Comparison of ENCODE assay signal across 37 cellular contexts in genomic region chrX:121014826-121015225, GRCh38. TPM values are rescaled to one million over a fixed set of nuclear protein-coding genes. Genes with fewer than 3 reads are reported as not detected.
"Had no signal": no experiment of that assay in that cellular context is flagged by ENCODE, and none has a peak within 500 bp of the region (broad histone marks: within the 10 kb centered on the region; RNA-seq: fewer than 3 reads in every experiment).

No MANE protein-coding gene starts in this region.

- ATAC-seq: activated T-cell treated with anti-CD3 and anti-CD28 coated beads, Interleukin-2, amount 50 U/mL, for 72 hours; effector memory CD8-positive, alpha-beta T cell; gastroesophageal sphincter; heart right ventricle; T-helper 17 cell; WTC11 had no signal

- H3K27me3 Mint-ChIP-seq: activated CD4-positive, alpha-beta memory T cell treated with anti-CD3 and anti-CD28 coated beads, Interleukin-2, amount 10 ng/mL, durations not matched to agents 7 days and 5 days; activated CD4-positive, alpha-beta T cell treated with anti-CD3 and anti-CD28 coated beads, Interleukin-2, amount 10 ng/mL, durations not matched to agents 7 days and 5 days; T-helper 17 cell had no signal

- H3K9me3 ChIP-seq: gastroesophageal sphincter had no signal

- H3K4me3 Mint-ChIP-seq: activated CD4-positive, alpha-beta memory T cell treated with anti-CD3 and anti-CD28 coated beads, Interleukin-2, amount 10 ng/mL, durations not matched to agents 7 days and 5 days; activated CD4-positive, alpha-beta T cell treated with anti-CD3 and anti-CD28 coated beads, Interleukin-2, amount 10 ng/mL, durations not matched to agents 7 days and 5 days; activated naive CD8-positive, alpha-beta T cell; activated T-cell treated with anti-CD3 and anti-CD28 coated beads, Interleukin-2, amount 50 U/mL, for 24 hours; activated T-cell treated with anti-CD3 and anti-CD28 coated beads, Interleukin-2, amount 50 U/mL, for 72 hours; effector memory CD8-positive, alpha-beta T cell; T-helper 17 cell; T-helper 2 cell treated with Interferon-gamma antibody and Interleukin-4, amounts not matched to agents 5 μg/mL and 100 μg/mL, for 36 hours; WTC11 had no signal

- H3K4me1 Mint-ChIP-seq: activated CD4-positive, alpha-beta memory T cell treated with anti-CD3 and anti-CD28 coated beads, Interleukin-2, amount 10 ng/mL, durations not matched to agents 7 days and 5 days; activated CD4-positive, alpha-beta T cell treated with anti-CD3 and anti-CD28 coated beads, Interleukin-2, amount 10 ng/mL, durations not matched to agents 7 days and 5 days; T-helper 17 cell; WTC11 had no signal

- H3K36me3 Mint-ChIP-seq: activated naive CD8-positive, alpha-beta T cell; WTC11 had no signal

- H3K27ac Mint-ChIP-seq: activated CD4-positive, alpha-beta memory T cell treated with anti-CD3 and anti-CD28 coated beads, Interleukin-2, amount 10 ng/mL, durations not matched to agents 7 days and 5 days; activated CD4-positive, alpha-beta T cell treated with anti-CD3 and anti-CD28 coated beads, Interleukin-2, amount 10 ng/mL, durations not matched to agents 7 days and 5 days; activated naive CD8-positive, alpha-beta T cell; activated T-cell treated with anti-CD3 and anti-CD28 coated beads, Interleukin-2, amount 50 U/mL, for 24 hours; activated T-cell treated with anti-CD3 and anti-CD28 coated beads, Interleukin-2, amount 50 U/mL, for 72 hours; effector memory CD8-positive, alpha-beta T cell; T-helper 17 cell; T-helper 2 cell treated with Interferon-gamma antibody and Interleukin-4, amounts not matched to agents 5 μg/mL and 100 μg/mL, for 36 hours; WTC11 had no signal

- H3K9me3 Mint-ChIP-seq: activated CD4-positive, alpha-beta memory T cell treated with anti-CD3 and anti-CD28 coated beads, Interleukin-2, amount 10 ng/mL, durations not matched to agents 7 days and 5 days; activated CD4-positive, alpha-beta T cell treated with anti-CD3 and anti-CD28 coated beads, Interleukin-2, amount 10 ng/mL, durations not matched to agents 7 days and 5 days; activated T-cell treated with anti-CD3 and anti-CD28 coated beads, Interleukin-2, amount 50 U/mL, for 24 hours; activated T-cell treated with anti-CD3 and anti-CD28 coated beads, Interleukin-2, amount 50 U/mL, for 72 hours; effector memory CD8-positive, alpha-beta T cell; T-helper 2 cell treated with Interferon-gamma antibody and Interleukin-4, amounts not matched to agents 5 μg/mL and 100 μg/mL, for 36 hours; WTC11 had no signal

- DNase-seq: activated CD4-positive, alpha-beta memory T cell treated with anti-CD3 and anti-CD28 coated beads, Interleukin-2, amount 10 ng/mL, durations not matched to agents 7 days and 5 days; activated CD4-positive, alpha-beta T cell treated with anti-CD3 and anti-CD28 coated beads for 1 hour; activated CD4-positive, alpha-beta T cell treated with anti-CD3 and anti-CD28 coated beads for 4 hours; activated CD4-positive, alpha-beta T cell treated with anti-CD3 and anti-CD28 coated beads, Interleukin-2, amount 10 ng/mL, durations not matched to agents 7 days and 5 days; activated CD4-positive, alpha-beta T cell treated with anti-CD3 and anti-CD28 coated beads, Interleukin-2, amount 50 U/mL, for 4 hours; activated CD8-positive, alpha-beta memory T cell treated with anti-CD3 and anti-CD28 coated beads, Interleukin-2, amount 50 U/mL, for 48 hours; activated gamma-delta T cell treated with Interleukin-2 at 50 U/mL for 16 hours; activated naive CD4-positive, alpha-beta T cell treated with anti-CD3 and anti-CD28 coated beads, Interleukin-2, amount 50 U/mL, for 16 hours; activated naive CD4-positive, alpha-beta T cell treated with Interleukin-2 at 50 U/mL for 16 hours; activated T-cell treated with anti-CD3 and anti-CD28 coated beads for 4 hours; activated T-cell treated with anti-CD3 and anti-CD28 coated beads, Interleukin-2, amount 50 U/mL, for 24 hours; activated T-cell treated with anti-CD3 and anti-CD28 coated beads, Interleukin-2, amount 50 U/mL, for 72 hours; amniotic stem cell; anterior cingulate cortex; brain microvascular endothelial cell; caudate nucleus; cortex of kidney; dermis blood vessel endothelial cell; effector CD4-positive, alpha-beta T cell; effector memory CD8-positive, alpha-beta T cell; erythroblast; esophagus squamous epithelium; foreskin melanocyte; heart right ventricle; T-helper 1 cell; T-helper 17 cell had no signal

- H3K27ac ChIP-seq: brain microvascular endothelial cell, esophagus squamous epithelium, gastroesophageal sphincter, heart right ventricle, VCaP had no signal

- H3K27me3 ChIP-seq: brain microvascular endothelial cell, esophagus squamous epithelium, gastroesophageal sphincter, heart right ventricle had no signal

- H3K4me1 ChIP-seq: esophagus squamous epithelium, gastroesophageal sphincter had no signal

- H3K36me3 ChIP-seq: brain microvascular endothelial cell, esophagus squamous epithelium, gastroesophageal sphincter, heart right ventricle had no signal

- H3K4me3 ChIP-seq: esophagus squamous epithelium, gastroesophageal sphincter, heart right ventricle had no signal

RNA-seq across cellular contexts. Expression of gene CT47A1, which starts 29.3 kb away (rescaled TPM):
- total RNA-seq: activated CD4-positive, alpha-beta memory T cell treated with anti-CD3 and anti-CD28 coated beads, Interleukin-2, amount 10 ng/mL, durations not matched to agents 7 days and 5 days; activated CD4-positive, alpha-beta T cell treated with anti-CD3 and anti-CD28 coated beads, Interleukin-2, amount 10 ng/mL, durations not matched to agents 7 days and 5 days; activated T-cell treated with anti-CD3 and anti-CD28 coated beads, Interleukin-2, amount 50 U/mL, for 72 hours; astrocyte; chondrocyte; dermis blood vessel endothelial cell; esophagus squamous epithelium; fibroblast of lung; fibroblast of villous mesenchyme; gastroesophageal sphincter; glomerular endothelial cell; heart right ventricle; T-helper 17 cell; WTC11 had no signal
- polyA plus RNA-seq: adipose tissue, fibroblast of lung, heart right ventricle had no signal

RNA-seq across cellular contexts. Expression of gene CT47A2, which starts 34.1 kb away (rescaled TPM):
- total RNA-seq: activated CD4-positive, alpha-beta memory T cell treated with anti-CD3 and anti-CD28 coated beads, Interleukin-2, amount 10 ng/mL, durations not matched to agents 7 days and 5 days; activated CD4-positive, alpha-beta T cell treated with anti-CD3 and anti-CD28 coated beads, Interleukin-2, amount 10 ng/mL, durations not matched to agents 7 days and 5 days; activated T-cell treated with anti-CD3 and anti-CD28 coated beads, Interleukin-2, amount 50 U/mL, for 72 hours; astrocyte; chondrocyte; dermis blood vessel endothelial cell; esophagus squamous epithelium; fibroblast of lung; fibroblast of villous mesenchyme; gastroesophageal sphincter; glomerular endothelial cell; heart right ventricle; T-helper 17 cell; WTC11 had no signal
- polyA plus RNA-seq: adipose tissue, fibroblast of lung, heart right ventricle had no signal

RNA-seq across cellular contexts. Expression of gene CT47A3, which starts 39.0 kb away (rescaled TPM):
- total RNA-seq: activated CD4-positive, alpha-beta memory T cell treated with anti-CD3 and anti-CD28 coated beads, Interleukin-2, amount 10 ng/mL, durations not matched to agents 7 days and 5 days; activated CD4-positive, alpha-beta T cell treated with anti-CD3 and anti-CD28 coated beads, Interleukin-2, amount 10 ng/mL, durations not matched to agents 7 days and 5 days; activated T-cell treated with anti-CD3 and anti-CD28 coated beads, Interleukin-2, amount 50 U/mL, for 72 hours; astrocyte; chondrocyte; dermis blood vessel endothelial cell; esophagus squamous epithelium; fibroblast of lung; fibroblast of villous mesenchyme; gastroesophageal sphincter; glomerular endothelial cell; heart right ventricle; T-helper 17 cell; WTC11 had no signal
- polyA plus RNA-seq: adipose tissue, fibroblast of lung, heart right ventricle had no signal

RNA-seq across cellular contexts. Expression of gene CT47A4, which starts 43.8 kb away (rescaled TPM):
- total RNA-seq: activated CD4-positive, alpha-beta memory T cell treated with anti-CD3 and anti-CD28 coated beads, Interleukin-2, amount 10 ng/mL, durations not matched to agents 7 days and 5 days; activated CD4-positive, alpha-beta T cell treated with anti-CD3 and anti-CD28 coated beads, Interleukin-2, amount 10 ng/mL, durations not matched to agents 7 days and 5 days; activated T-cell treated with anti-CD3 and anti-CD28 coated beads, Interleukin-2, amount 50 U/mL, for 72 hours; astrocyte; chondrocyte; dermis blood vessel endothelial cell; esophagus squamous epithelium; fibroblast of lung; fibroblast of villous mesenchyme; gastroesophageal sphincter; glomerular endothelial cell; heart right ventricle; T-helper 17 cell; WTC11 had no signal
- polyA plus RNA-seq: adipose tissue, fibroblast of lung, heart right ventricle had no signal
